ENCODE assay signal across 8 cellular contexts in genomic region chr5:75236322-75237316, GRCh38. TPM values are rescaled to one million over a fixed set of nuclear protein-coding genes. Genes with fewer than 3 reads are reported as not detected.
DNase-seq lines count a peak whose midpoint lies in the region; ATAC-seq and TF ChIP-seq lines count a peak whose summit lies in the region.

TSS of gene ANKRD31 (minus strand) at chr5:75236878. CDS start at chr5:75236686, 192 bp downstream.

- no peaks in the 10 kb centered on the region for H3K9me3 ChIP-seq in endodermal cell (ENCODE audit: control insufficient read depth, low read length)

- H3K27me3 Mint-ChIP-seq in endodermal cell (ENCODE audit: insufficient read depth), result no peaks in the 10 kb centered on the region
- H3K27me3 Mint-ChIP-seq in mesothelial cell of epicardium (ENCODE audit: low read depth), result no peaks in the 10 kb centered on the region

- peak within 1 kb of the TSS; percentile 81 for H3K4me3 ChIP-seq in endodermal cell (ENCODE audit: low read length)

- no peak within 1 kb of the TSS for H3K27ac ChIP-seq in endodermal cell (ENCODE audit: low read depth, low read length)

- peak; percentile 99 for ATAC-seq in GM19463 (IDR thresholded peaks at IDR 0.05; ENCODE audit: unreplicated experiment)

- H3K4me3 Mint-ChIP-seq in endodermal cell (peak within 1 kb of the TSS; percentile 80), mesothelial cell of epicardium (peak within 1 kb of the TSS; percentile 89)

- no peaks in the 10 kb centered on the region for H3K4me1 ChIP-seq in endodermal cell (ENCODE audit: control insufficient read depth, insufficient read depth, low read length)

- DNase-seq in COR-L47 (lab: John Stamatoyannopoulos, UW) (peak; percentile 79), HPDE6-E6E7 (ENCODE audit: extremely low spot score) (peak; percentile 74), endodermal cell (peak; percentile 91), mesothelial cell of epicardium (ENCODE audit: low spot score in 2 of 2, unreplicated experiment in 2 of 2) (peak; percentile 77 to 89)
- DNase-seq in NK-92 treated with Interleukin-12 subunit alpha and Interleukin-12 subunit beta, amount 100 ng/mL, for 24 hours (lab: John Stamatoyannopoulos, UW), result peak; percentile 49
- DNase-seq in activated CD8-positive, alpha-beta memory T cell treated with anti-CD3 and anti-CD28 coated beads, Interleukin-2, amount 50 U/mL, for 1 hour (ENCODE audit: extremely low read depth), result peak; percentile 57
- DNase-seq in stimulated activated CD8-positive, alpha-beta memory T cell treated with anti-CD3 and anti-CD28 coated beads, Interleukin-15, amount 100 ng/mL, for 4 hours (ENCODE audit: low read depth in 2 of 2), result peak; percentile 72 to 76

- H3K27me3 ChIP-seq in endodermal cell (ENCODE audit: control insufficient read depth, insufficient read depth, low read length, poor library complexity, severe bottlenecking), result no peaks in the 10 kb centered on the region

- H3K36me3 Mint-ChIP-seq in endodermal cell (ENCODE audit: low read depth) (no peaks in the 10 kb centered on the region), mesothelial cell of epicardium (no peaks in the 10 kb centered on the region)

- H3K9ac ChIP-seq in endodermal cell (ENCODE audit: extremely low read depth, low read length, poor library complexity, severe bottlenecking), result no peak within 1 kb of the TSS

- H3K27ac Mint-ChIP-seq in endodermal cell (peak within 1 kb of the TSS; percentile 88), mesothelial cell of epicardium (peak within 1 kb of the TSS; percentile 97)

- H3K4me1 Mint-ChIP-seq in endodermal cell (peaks cover 19% of the 10 kb centered on the region), mesothelial cell of epicardium (peaks cover 27% of the 10 kb centered on the region)

- TF ChIP-seq CTCF in endodermal cell (conservative IDR thresholded peaks at IDR 0.05), result peak; percentile 94
- peak; percentile 73 for TF ChIP-seq CTCF in mesothelial cell of epicardium (IDR thresholded peaks at IDR 0.05; ENCODE audit: unreplicated experiment)

- H3K36me3 ChIP-seq in endodermal cell (ENCODE audit: control insufficient read depth, insufficient read depth, low read length), result no peaks in the 10 kb centered on the region

- H3K9me3 Mint-ChIP-seq in endodermal cell, result no peaks in the 10 kb centered on the region
- H3K9me3 Mint-ChIP-seq in mesothelial cell of epicardium, result no peaks in the 10 kb centered on the region

- WGBS in endodermal cell (ENCODE audit: insufficient coverage in 1 of 2, insufficient read length in 1 of 2), 2 experiments, result 34 to 53% methylated on average over 9 to 58 of the region's 58 CpGs

RNA-seq across cellular contexts. Expression of gene ANKRD31, which starts in this region (rescaled TPM):
- total RNA-seq in endodermal cell (under 1 TPM; 0.13 to 0.29 TPM), mesothelial cell of epicardium (1.1 to 1.4 TPM (median 1.3 TPM) in 3 replicates)
- polyA plus RNA-seq in endodermal cell (2013, experiment 1 of 2), result 0.18 TPM
- 0.17 TPM for polyA plus RNA-seq in endodermal cell (2013, experiment 2 of 2)

Comparison
In these comparisons a context has a peak if more than half of its experiments do, and no peak if none do; other contexts are left out.
1. Peak in DNase-seq and H3K4me3 ChIP-seq in endodermal cell; RNA of the gene not detected or under 1 TPM.